Comparison of ENCODE assay signal across 8 cellular contexts in the genomic region with DNA sequence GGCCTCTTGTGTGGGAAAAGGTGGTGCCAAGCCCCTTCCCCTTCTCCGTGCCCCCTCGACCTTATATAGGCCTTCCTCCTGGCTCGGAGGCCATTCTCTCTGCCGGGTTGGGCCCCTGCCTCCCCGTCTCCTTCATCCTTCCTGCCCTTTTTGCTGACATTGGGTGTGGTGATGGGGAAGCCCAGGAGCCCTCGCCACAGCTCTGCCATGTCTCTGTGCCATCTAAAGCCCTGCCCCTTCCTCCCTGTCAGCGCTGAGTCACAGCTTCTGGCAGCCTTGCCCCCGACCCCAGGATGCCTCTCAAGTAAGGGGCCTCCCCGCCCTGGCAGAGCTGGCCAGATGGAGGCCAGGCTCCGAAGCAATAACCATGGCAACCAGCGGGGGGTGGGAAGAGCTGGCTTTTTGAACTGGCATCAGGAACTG. TPM values are rescaled to one million over a fixed set of nuclear protein-coding genes. Genes with fewer than 3 reads are reported as not detected.
DNase-seq lines count a peak whose midpoint lies in the region; ATAC-seq and TF ChIP-seq lines count a peak whose summit lies in the region.

No MANE protein-coding gene starts in this region.

- DNase-seq in A172 (ENCODE audit: low spot score) (peak; percentile 98), NCI-H1092 (lab: John Stamatoyannopoulos, UW) (peak; percentile 29), choroid plexus epithelial cell (ENCODE audit: low read depth) (peak; percentile 45), mesendoderm (peak; percentile 82)
- peak; percentile 91 for DNase-seq in activated CD4-positive, alpha-beta T cell treated with anti-CD3 and anti-CD28 coated beads for 48 hours
- DNase-seq in stimulated activated CD8-positive, alpha-beta memory T cell treated with anti-CD3 and anti-CD28 coated beads, Interleukin-7, amount 100 ng/mL, for 1 hour (ENCODE audit: low read depth in 2 of 2), result peak; percentile 44 to 46

- H3K4me2 ChIP-seq in mesendoderm (ENCODE audit: low read length), result no peak overlapping the region

- ATAC-seq in GM18505 (IDR thresholded peaks at IDR 0.05; ENCODE audit: unreplicated experiment) (peak; percentile 42), GM21390 (IDR thresholded peaks at IDR 0.05; ENCODE audit: unreplicated experiment) (no peak)

- H3K4me3 ChIP-seq in choroid plexus epithelial cell (ENCODE audit: low read depth, low read length), result no peak overlapping the region
- no peak overlapping the region for H3K4me3 ChIP-seq in mesendoderm (ENCODE audit: low read length)

- H3K9ac ChIP-seq in mesendoderm (ENCODE audit: low read length), result no peak overlapping the region

- no peak overlapping the region for H2BK120ac ChIP-seq in mesendoderm (ENCODE audit: low read depth, low read length)

- TF ChIP-seq CTCF in choroid plexus epithelial cell (conservative IDR thresholded peaks at IDR 0.05; ENCODE audit: low read depth, low read length), result no peak

- no peak overlapping the region for H4K8ac ChIP-seq in mesendoderm (ENCODE audit: low read depth, low read length)

- H3K27ac ChIP-seq in mesendoderm (ENCODE audit: low read depth, low read length), result no peak overlapping the region

- H3K27me3 ChIP-seq in mesendoderm (ENCODE audit: insufficient read depth, low read length, poor library complexity), result no peaks in the 10 kb centered on the region

- no peaks in the 10 kb centered on the region for H3K4me1 ChIP-seq in mesendoderm (ENCODE audit: control insufficient read depth, low read depth, low read length)

- no peak overlapping the region for H4K5ac ChIP-seq in mesendoderm (ENCODE audit: low read length)

- no peak overlapping the region for H2BK15ac ChIP-seq in mesendoderm (replicated peaks; ENCODE audit: low read depth)

- peaks cover 4% of the 10 kb centered on the region for H3K79me2 ChIP-seq in mesendoderm (ENCODE audit: control insufficient read depth, insufficient read depth, low read length)

- H2BK5ac ChIP-seq in mesendoderm (ENCODE audit: low read length), result no peak overlapping the region

- peaks cover 9% of the 10 kb centered on the region for H3K79me1 ChIP-seq in mesendoderm (ENCODE audit: low read length)

- TF ChIP-seq POLR2A in GM18505 (IDR thresholded peaks at IDR 0.05; ENCODE audit: borderline replicate concordance, extremely low read depth, insufficient read depth, insufficient read length), result no peak

- H2AK5ac ChIP-seq in mesendoderm (ENCODE audit: low read length), result no peak overlapping the region

- no peak overlapping the region for H3K23ac ChIP-seq in mesendoderm (ENCODE audit: low read length)

- no peak overlapping the region for H3K56ac ChIP-seq in mesendoderm (ENCODE audit: low read length)

- WGBS in mesendoderm (ENCODE audit: extremely low coverage, insufficient coverage, low lambda C conversion rate), result no CpG with 5 or more reads among the region's 11 CpGs

- peaks cover 9% of the 10 kb centered on the region for H3K36me3 ChIP-seq in mesendoderm (ENCODE audit: control insufficient read depth, insufficient read depth, low read length)

- H3K4ac ChIP-seq in mesendoderm (ENCODE audit: low read depth, low read length), result no peak overlapping the region

- H3K18ac ChIP-seq in mesendoderm (ENCODE audit: low read length), result no peak overlapping the region

RNA-seq across cellular contexts. Expression of gene JADE2, which starts 30.4 kb away (rescaled TPM):
- total RNA-seq in A172 (2014; rRNA removed; shearing (Covaris generic)), result 20.7 and 20.8 TPM in 2 replicates
- 36.2 TPM for polyA plus RNA-seq in mesendoderm (2013, experiment 1 of 2)
- polyA plus RNA-seq in mesendoderm (2013, experiment 2 of 2), result 36.7 TPM

Comparison
In these comparisons a context has a peak if more than half of its experiments do, and no peak if none do; other contexts are left out.
1. DNase-seq: peak in every context shown above with its lines; median percentile 98 in A172; 91 in activated CD4-positive, alpha-beta T cell treated with anti-CD3 and anti-CD28 coated beads for 48 hours; 82 in mesendoderm; 45 in choroid plexus epithelial cell; 45 in stimulated activated CD8-positive, alpha-beta memory T cell treated with anti-CD3 and anti-CD28 coated beads, Interleukin-7, amount 100 ng/mL, for 1 hour; 29 in NCI-H1092.